In the genomic region with DNA sequence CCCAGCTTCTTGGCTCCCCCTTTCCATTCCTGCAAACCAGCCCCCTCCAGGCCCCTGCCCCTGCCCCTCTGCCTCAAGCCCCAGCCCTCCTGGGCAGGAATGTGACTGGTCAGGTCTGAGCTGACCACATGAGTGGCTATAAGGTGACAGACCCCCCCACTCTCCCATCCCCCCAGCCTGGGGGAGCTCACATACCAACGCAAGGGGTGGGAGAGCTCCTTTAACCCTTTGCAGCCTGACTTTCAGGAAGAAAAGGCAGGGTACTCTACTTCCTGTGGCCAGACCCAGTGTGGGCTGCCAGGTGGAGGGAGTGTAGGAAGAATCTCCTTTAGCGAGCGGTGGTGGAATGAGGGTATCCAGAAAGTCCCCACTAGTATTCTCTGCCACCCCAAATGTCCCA, we compare ENCODE assay signal across 14 cellular contexts. TPM values are rescaled to one million over a fixed set of nuclear protein-coding genes. Genes with fewer than 3 reads are reported as not detected.
A peak's percentile ranks its signal among the peaks of the same experiment; 100 is the strongest.
DNase-seq lines count a peak whose midpoint lies in the region; ATAC-seq, FAIRE-seq and TF ChIP-seq lines count a peak whose summit lies in the region.
"Had no signal": no experiment of that assay in that cellular context is flagged by ENCODE, and none has a peak within 500 bp of the region (broad histone marks: within the 10 kb centered on the region; RNA-seq: fewer than 3 reads in every experiment).

No MANE protein-coding gene starts in this region.

- peaks cover 18% of the 10 kb centered on the region for H3K4me1 Mint-ChIP-seq in T-helper 2 cell treated with Interferon-gamma antibody and Interleukin-4, amounts not matched to agents 5 μg/mL and 100 μg/mL, for 36 hours (ENCODE audit: low read depth)
- H3K4me1 Mint-ChIP-seq in activated T-cell treated with anti-CD3 and anti-CD28 coated beads, Interleukin-2, amount 50 U/mL, for 72 hours (ENCODE audit: low read depth) = peaks cover 20% of the 10 kb centered on the region
- peaks cover 33 to 70% (median 50%) of the 10 kb centered on the region in 4 donors for H3K4me1 Mint-ChIP-seq in naive thymus-derived CD8-positive, alpha-beta T cell

- H3K36me3 ChIP-seq in cardiac muscle cell = no peaks in the 10 kb centered on the region
- H3K36me3 ChIP-seq in left ventricle myocardium inferior = no peaks in the 10 kb centered on the region
- H3K36me3 ChIP-seq in pancreas = no peaks in the 10 kb centered on the region

- no peaks in the 10 kb centered on the region for H3K9me3 ChIP-seq in cardiac muscle cell (ENCODE audit: low read depth)
- H3K9me3 ChIP-seq in left ventricle myocardium inferior (replicated peaks) = no peaks in the 10 kb centered on the region
- no peaks in the 10 kb centered on the region for H3K9me3 ChIP-seq in pancreas

- intact Hi-C loops in left cardiac atrium (cut with DNase I) (no loop called here), left ventricle myocardium inferior (cut with micrococcal nuclease) (no loop called here), pancreas (cut with DNase I) (no loop called here)

- 58 to 61% methylated on average over 3 of the region's 3 CpGs for WGBS in pancreas, 2 donors

- H3K27me3 ChIP-seq in cardiac muscle cell (no peaks in the 10 kb centered on the region), left ventricle myocardium inferior (ENCODE audit: low read depth) (no peaks in the 10 kb centered on the region), pancreas (no peaks in the 10 kb centered on the region)

- no peak overlapping the region for H3K27ac Mint-ChIP-seq in T-helper 2 cell treated with Interferon-gamma antibody and Interleukin-4, amounts not matched to agents 5 μg/mL and 100 μg/mL, for 36 hours
- H3K27ac Mint-ChIP-seq in activated T-cell treated with anti-CD3 and anti-CD28 coated beads, Interleukin-2, amount 50 U/mL, for 72 hours = no peak overlapping the region
- no peak overlapping the region for H3K27ac Mint-ChIP-seq in naive thymus-derived CD8-positive, alpha-beta T cell
- H3K27ac Mint-ChIP-seq: activated naive CD8-positive, alpha-beta T cell treated with anti-CD3 and anti-CD28 coated beads for 36 hours had no signal

- H3K27me3 Mint-ChIP-seq in T-helper 2 cell treated with Interferon-gamma antibody and Interleukin-4, amounts not matched to agents 5 μg/mL and 100 μg/mL, for 36 hours (ENCODE audit: low read depth) = peaks cover 12% of the 10 kb centered on the region
- no peaks in the 10 kb centered on the region for H3K27me3 Mint-ChIP-seq in activated T-cell treated with anti-CD3 and anti-CD28 coated beads, Interleukin-2, amount 50 U/mL, for 72 hours (ENCODE audit: low read depth)
- no peaks in the 10 kb centered on the region for H3K27me3 Mint-ChIP-seq in naive thymus-derived CD8-positive, alpha-beta T cell
- H3K27me3 Mint-ChIP-seq: activated naive CD8-positive, alpha-beta T cell treated with anti-CD3 and anti-CD28 coated beads for 36 hours had no signal

- DNase-seq in cardiac muscle cell (ENCODE audit: low read depth in 1 of 2, low spot score in 1 of 2) (peak in 1 of 2 donors; percentile 80), left cardiac atrium (no peak), left ventricle myocardium inferior (no peak), pancreas (peak in 3 of 6 donors; percentile 43 to 55 (median 46)), globus pallidus (ENCODE audit: low spot score) (no peak)
- DNase-seq in T-helper 2 cell treated with Interferon-gamma antibody and Interleukin-4, amounts not matched to agents 5 μg/mL and 100 μg/mL, for 36 hours (ENCODE audit: low spot score) = no peak
- no peak for DNase-seq in activated T-cell treated with anti-CD3 and anti-CD28 coated beads, Interleukin-2, amount 50 U/mL, for 72 hours
- no peak for DNase-seq in naive thymus-derived CD8-positive, alpha-beta T cell
- DNase-seq: activated CD8-positive, alpha-beta memory T cell treated with anti-CD3 and anti-CD28 coated beads for 24 hours; activated naive CD8-positive, alpha-beta T cell treated with anti-CD3 and anti-CD28 coated beads for 36 hours; EL; small intestine had no signal

- no peak for TF ChIP-seq CTCF in cardiac muscle cell (IDR thresholded peaks at IDR 0.05; ENCODE audit: low read depth, low read length)
- TF ChIP-seq CTCF in left ventricle myocardium inferior (IDR thresholded peaks at IDR 0.05; ENCODE audit: borderline replicate concordance) = no peak
- no peak for TF ChIP-seq CTCF in pancreas (IDR thresholded peaks at IDR 0.05)

- FAIRE-seq in pancreas (lab: Jason Lieb, UNC) = no peak
- FAIRE-seq: A204.1, small intestine had no signal

- no peak overlapping the region for H3K4me3 Mint-ChIP-seq in T-helper 2 cell treated with Interferon-gamma antibody and Interleukin-4, amounts not matched to agents 5 μg/mL and 100 μg/mL, for 36 hours
- no peak overlapping the region for H3K4me3 Mint-ChIP-seq in activated T-cell treated with anti-CD3 and anti-CD28 coated beads, Interleukin-2, amount 50 U/mL, for 72 hours
- no peak overlapping the region for H3K4me3 Mint-ChIP-seq in naive thymus-derived CD8-positive, alpha-beta T cell
- H3K4me3 Mint-ChIP-seq: activated naive CD8-positive, alpha-beta T cell treated with anti-CD3 and anti-CD28 coated beads for 36 hours had no signal

- ATAC-seq in left cardiac atrium = no peak
- ATAC-seq in pancreas = no peak
- no peak for ATAC-seq in activated T-cell treated with anti-CD3 and anti-CD28 coated beads, Interleukin-2, amount 50 U/mL, for 72 hours (replicated peaks in 1 of 2)
- ATAC-seq in naive thymus-derived CD8-positive, alpha-beta T cell = no peak
- ATAC-seq: left lobe of liver had no signal

- no peaks in the 10 kb centered on the region for H3K9me3 Mint-ChIP-seq in T-helper 2 cell treated with Interferon-gamma antibody and Interleukin-4, amounts not matched to agents 5 μg/mL and 100 μg/mL, for 36 hours
- H3K9me3 Mint-ChIP-seq in activated T-cell treated with anti-CD3 and anti-CD28 coated beads, Interleukin-2, amount 50 U/mL, for 72 hours = no peaks in the 10 kb centered on the region
- no peaks in the 10 kb centered on the region for H3K9me3 Mint-ChIP-seq in naive thymus-derived CD8-positive, alpha-beta T cell
- H3K9me3 Mint-ChIP-seq: activated naive CD8-positive, alpha-beta T cell treated with anti-CD3 and anti-CD28 coated beads for 36 hours had no signal

- peaks cover 87% of the 10 kb centered on the region for H3K4me1 ChIP-seq in cardiac muscle cell (ENCODE audit: low read depth)
- H3K4me1 ChIP-seq in left ventricle myocardium inferior = peaks cover 97% of the 10 kb centered on the region
- H3K4me1 ChIP-seq in pancreas = peaks cover 51 to 66% (median 64%) of the 10 kb centered on the region in 3 donors

- peak overlapping the region; percentile 95 for H3K27ac ChIP-seq in cardiac muscle cell
- H3K27ac ChIP-seq in left ventricle myocardium inferior (replicated peaks) = peak overlapping the region; percentile 97
- peak overlapping the region; percentile 64 to 75 (median 74) for H3K27ac ChIP-seq in pancreas

- H3K36me3 Mint-ChIP-seq in T-helper 2 cell treated with Interferon-gamma antibody and Interleukin-4, amounts not matched to agents 5 μg/mL and 100 μg/mL, for 36 hours (ENCODE audit: low read depth) = peaks cover 2% of the 10 kb centered on the region
- H3K36me3 Mint-ChIP-seq in activated T-cell treated with anti-CD3 and anti-CD28 coated beads, Interleukin-2, amount 50 U/mL, for 72 hours (ENCODE audit: insufficient read depth in 2 of 2) = no peaks in the 10 kb centered on the region
- H3K36me3 Mint-ChIP-seq in naive thymus-derived CD8-positive, alpha-beta T cell = no peaks in the 10 kb centered on the region
- H3K36me3 Mint-ChIP-seq: activated naive CD8-positive, alpha-beta T cell treated with anti-CD3 and anti-CD28 coated beads for 36 hours had no signal

- POLR2A ChIA-PET in naive thymus-derived CD8-positive, alpha-beta T cell (lab: Charles Lee) = interaction anchor here (1.0 to 1.2 kb wide), 2 partner anchors 14 to 33 kb away, joined by 3 to 5 read pairs; partner anchors contain the start of gene AHDC1

- H3K4me3 ChIP-seq in cardiac muscle cell (peak overlapping the region; percentile 16), left ventricle myocardium inferior (no peak overlapping the region), pancreas (no peak overlapping the region)

RNA-seq across cellular contexts. Expression of gene AHDC1, which starts 33.1 kb away (rescaled TPM):
- total RNA-seq in cardiac muscle cell (31.0 and 58.1 TPM in 2 replicates), left cardiac atrium (10 to 100 TPM; 37.6 to 39.1 TPM), left ventricle myocardium inferior (40.1 TPM), pancreas (10 to 100 TPM; 10.4 to 22.4 (median 13.7) TPM)
- polyA plus RNA-seq in cardiac muscle cell (16.3 and 21.1 TPM in 2 replicates), pancreas (10 to 100 TPM; 16.3 to 27.5 TPM)
- 1 to 10 TPM; 8.4 to 9.3 TPM for total RNA-seq in activated T-cell treated with anti-CD3 and anti-CD28 coated beads, Interleukin-2, amount 50 U/mL, for 72 hours
- 10 to 100 TPM; 19.6 to 24.7 TPM for total RNA-seq in naive thymus-derived CD8-positive, alpha-beta T cell
- polyA plus RNA-seq in naive thymus-derived CD8-positive, alpha-beta T cell = 1 to 10 TPM in 2 of 3 donors, under 1 TPM in 1; 0.57 to 2.4 (median 1.0) TPM
